ENCODE assay signal across 1 cellular context in genomic region chr12:49555631-49556390, GRCh38.
TF ChIP-seq lines count a peak whose summit lies in the region.

No MANE protein-coding gene starts in this region.

TF ChIP-seq in HEK293, 187 proteins besides CTCF, POLR2A, EP300 and RAD21:
- TF ChIP-seq, protein P1, sequence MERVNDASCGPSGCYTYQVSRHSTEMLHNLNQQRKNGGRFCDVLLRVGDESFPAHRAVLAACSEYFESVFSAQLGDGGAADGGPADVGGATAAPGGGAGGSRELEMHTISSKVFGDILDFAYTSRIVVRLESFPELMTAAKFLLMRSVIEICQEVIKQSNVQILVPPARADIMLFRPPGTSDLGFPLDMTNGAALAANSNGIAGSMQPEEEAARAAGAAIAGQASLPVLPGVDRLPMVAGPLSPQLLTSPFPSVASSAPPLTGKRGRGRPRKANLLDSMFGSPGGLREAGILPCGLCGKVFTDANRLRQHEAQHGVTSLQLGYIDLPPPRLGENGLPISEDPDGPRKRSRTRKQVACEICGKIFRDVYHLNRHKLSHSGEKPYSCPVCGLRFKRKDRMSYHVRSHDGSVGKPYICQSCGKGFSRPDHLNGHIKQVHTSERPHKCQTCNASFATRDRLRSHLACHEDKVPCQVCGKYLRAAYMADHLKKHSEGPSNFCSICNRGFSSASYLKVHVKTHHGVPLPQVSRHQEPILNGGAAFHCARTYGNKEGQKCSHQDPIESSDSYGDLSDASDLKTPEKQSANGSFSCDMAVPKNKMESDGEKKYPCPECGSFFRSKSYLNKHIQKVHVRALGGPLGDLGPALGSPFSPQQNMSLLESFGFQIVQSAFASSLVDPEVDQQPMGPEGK (tag by site-specific recombination; IDR thresholded peaks at IDR 0.05): peak; percentile 25; the same call in 1 of the 2 replicates
- TF ChIP-seq ZNF514 (tag by site-specific recombination; IDR thresholded peaks at IDR 0.05): no peak
